17 cellular contexts compared by ENCODE assay signal in genomic region chr10:111030042-111030750, GRCh38. TPM values are rescaled to one million over a fixed set of nuclear protein-coding genes. Genes with fewer than 3 reads are reported as not detected.
DNase-seq lines count a peak whose midpoint lies in the region; ATAC-seq and TF ChIP-seq lines count a peak whose summit lies in the region.
"Had no signal": no experiment of that assay in that cellular context is flagged by ENCODE, and none has a peak within 500 bp of the region (broad histone marks: within the 10 kb centered on the region; RNA-seq: fewer than 3 reads in every experiment).

No MANE protein-coding gene starts in this region.

- no peak for TF ChIP-seq CTCF in suprapubic skin (IDR thresholded peaks at IDR 0.05)

- no peaks in the 10 kb centered on the region for H3K4me1 ChIP-seq in suprapubic skin
- H3K4me1 ChIP-seq: BLaER1 had no signal

- WGBS in suprapubic skin, result 98% methylated on average over 9 of the region's 9 CpGs

- peak; percentile 62 for ATAC-seq in GM18867 (IDR thresholded peaks at IDR 0.05; ENCODE audit: unreplicated experiment)
- ATAC-seq in GM21529 (IDR thresholded peaks at IDR 0.05; ENCODE audit: unreplicated experiment), result peak; percentile 76
- peak; percentile 50 for ATAC-seq in HG03469 (IDR thresholded peaks at IDR 0.05; ENCODE audit: unreplicated experiment)
- peak; percentile 77 for ATAC-seq in memory B cell (ENCODE audit: low read depth)
- ATAC-seq in GM18498 (IDR thresholded peaks at IDR 0.05; ENCODE audit: unreplicated experiment), result no peak
- ATAC-seq: left lobe of liver had no signal

- H3K27me3 Mint-ChIP-seq in memory B cell, result no peaks in the 10 kb centered on the region

- no peak overlapping the region for H3K27ac Mint-ChIP-seq in memory B cell
- H3K27ac Mint-ChIP-seq: WTC11 had no signal

- H3K4me1 Mint-ChIP-seq in memory B cell, result no peaks in the 10 kb centered on the region
- H3K4me1 Mint-ChIP-seq: WTC11 had no signal

- H3K4me3 Mint-ChIP-seq in memory B cell, result no peak overlapping the region
- H3K4me3 Mint-ChIP-seq: WTC11 had no signal

- H3K4me3 ChIP-seq in suprapubic skin, result no peak overlapping the region
- H3K4me3 ChIP-seq: BLaER1 had no signal

- H3K27ac ChIP-seq in suprapubic skin, result no peak overlapping the region
- H3K27ac ChIP-seq: BLaER1 had no signal

- DNase-seq in memory B cell (ENCODE audit: low spot score in 2 of 2) (no peak), GOT3 (lab: John Stamatoyannopoulos, UW) (no peak), hepatic stellate cell (ENCODE audit: low spot score) (no peak), suprapubic skin (ENCODE audit: low spot score in 2 of 2) (no peak)
- DNase-seq: dermis blood vessel endothelial cell, DMS79, hippocampal formation, NCI-H226, SK-N-SH, substantia nigra had no signal

- no peaks in the 10 kb centered on the region for H3K27me3 ChIP-seq in suprapubic skin
- H3K27me3 ChIP-seq: BLaER1 had no signal

- H3K9me3 Mint-ChIP-seq in memory B cell, result peaks cover 28% of the 10 kb centered on the region

- peaks cover 6% of the 10 kb centered on the region for H3K9me3 ChIP-seq in suprapubic skin
- H3K9me3 ChIP-seq: SK-N-SH had no signal

- H3K36me3 ChIP-seq in suprapubic skin, result no peaks in the 10 kb centered on the region

- no peak for TF ChIP-seq POLR2A in suprapubic skin (IDR thresholded peaks at IDR 0.05)

- no peak for TF ChIP-seq EP300 in suprapubic skin (IDR thresholded peaks at IDR 0.05)

- peaks cover 39% of the 10 kb centered on the region for H3K36me3 Mint-ChIP-seq in memory B cell

RNA-seq across cellular contexts. Expression of gene ADRA2A, which starts 46.6 kb away (rescaled TPM):
- total RNA-seq in suprapubic skin, result 1 to 10 TPM; 2.3 to 5.6 (median 4.5) TPM
- total RNA-seq: dermis blood vessel endothelial cell had no signal
